1 cellular context compared by ENCODE assay signal in the genomic region with DNA sequence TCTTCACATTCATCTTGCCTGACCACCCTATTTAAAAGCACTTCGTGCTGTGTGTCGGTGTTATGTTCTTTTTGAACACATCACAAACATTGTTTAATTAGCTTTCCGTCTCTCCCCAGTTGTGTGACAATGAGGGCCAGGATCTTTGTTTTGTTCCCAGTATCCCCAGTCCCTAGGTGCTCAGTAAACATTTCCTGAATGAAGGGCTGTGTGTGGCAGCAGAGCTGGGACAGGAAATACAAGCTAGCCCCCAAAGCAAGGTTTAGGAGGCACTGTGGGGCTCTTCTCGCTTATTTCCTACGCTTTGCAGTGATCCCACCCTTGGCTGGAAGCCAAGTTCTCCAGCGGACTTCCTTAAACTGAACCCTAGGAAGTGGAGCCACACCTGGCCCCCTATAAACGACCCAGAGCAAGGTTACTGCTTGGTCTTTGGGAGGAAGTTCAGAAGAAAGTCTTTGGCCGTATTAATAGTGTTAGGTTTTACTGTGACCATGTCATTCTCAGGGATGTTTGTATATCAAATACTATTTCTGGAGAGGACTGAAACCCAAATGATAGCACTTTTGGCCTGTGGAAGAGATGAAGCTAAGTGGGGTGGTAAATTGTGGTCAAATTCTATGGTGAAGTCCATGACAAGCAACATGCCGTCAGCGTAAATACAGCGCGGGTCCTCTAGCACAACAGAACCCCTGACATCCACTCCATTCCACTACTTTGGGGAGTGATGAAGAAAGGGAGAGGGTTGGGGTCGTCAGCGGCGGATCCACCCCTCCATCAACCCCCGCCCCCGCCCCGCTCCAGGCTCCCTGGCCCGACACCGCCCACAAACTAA.
TF ChIP-seq lines count a peak whose summit lies in the region.

No MANE protein-coding gene starts in this region.

TF ChIP-seq in IMR-90, 13 proteins besides CTCF, POLR2A, EP300 and RAD21 (continued from another document):
- TF ChIP-seq FOS (IDR thresholded peaks at IDR 0.05; ENCODE audit: low read depth, low read length) (no peak), CHD1 (IDR thresholded peaks at IDR 0.05; ENCODE audit: low read depth, low read length) (no peak), MAFK (IDR thresholded peaks at IDR 0.05; ENCODE audit: low read depth, low read length) (no peak), RFX5 (IDR thresholded peaks at IDR 0.05; ENCODE audit: low read depth, low read length) (no peak), MXI1 (IDR thresholded peaks at IDR 0.05; ENCODE audit: borderline replicate concordance, low read depth, low read length) (no peak), RCOR1 (IDR thresholded peaks at IDR 0.05; ENCODE audit: insufficient replicate concordance, low read length) (no peak), BHLHE40 (IDR thresholded peaks at IDR 0.05; ENCODE audit: low read depth, low read length) (no peak), MAZ (IDR thresholded peaks at IDR 0.05; ENCODE audit: borderline replicate concordance, low read depth, low read length) (no peak)
- TF ChIP-seq, protein P1, sequence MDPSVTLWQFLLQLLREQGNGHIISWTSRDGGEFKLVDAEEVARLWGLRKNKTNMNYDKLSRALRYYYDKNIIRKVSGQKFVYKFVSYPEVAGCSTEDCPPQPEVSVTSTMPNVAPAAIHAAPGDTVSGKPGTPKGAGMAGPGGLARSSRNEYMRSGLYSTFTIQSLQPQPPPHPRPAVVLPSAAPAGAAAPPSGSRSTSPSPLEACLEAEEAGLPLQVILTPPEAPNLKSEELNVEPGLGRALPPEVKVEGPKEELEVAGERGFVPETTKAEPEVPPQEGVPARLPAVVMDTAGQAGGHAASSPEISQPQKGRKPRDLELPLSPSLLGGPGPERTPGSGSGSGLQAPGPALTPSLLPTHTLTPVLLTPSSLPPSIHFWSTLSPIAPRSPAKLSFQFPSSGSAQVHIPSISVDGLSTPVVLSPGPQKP (IDR thresholded peaks at IDR 0.05; ENCODE audit: borderline replicate concordance, low read depth, low read length): no peak
- TF ChIP-seq, protein P2, sequence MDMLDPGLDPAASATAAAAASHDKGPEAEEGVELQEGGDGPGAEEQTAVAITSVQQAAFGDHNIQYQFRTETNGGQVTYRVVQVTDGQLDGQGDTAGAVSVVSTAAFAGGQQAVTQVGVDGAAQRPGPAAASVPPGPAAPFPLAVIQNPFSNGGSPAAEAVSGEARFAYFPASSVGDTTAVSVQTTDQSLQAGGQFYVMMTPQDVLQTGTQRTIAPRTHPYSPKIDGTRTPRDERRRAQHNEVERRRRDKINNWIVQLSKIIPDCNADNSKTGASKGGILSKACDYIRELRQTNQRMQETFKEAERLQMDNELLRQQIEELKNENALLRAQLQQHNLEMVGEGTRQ (IDR thresholded peaks at IDR 0.05; ENCODE audit: low read depth, low read length): no peak
